22 cellular contexts compared by ENCODE assay signal in genomic region chr5:149878371-149878770, GRCh38.
A peak's percentile ranks its signal among the peaks of the same experiment; 100 is the strongest.
DNase-seq lines count a peak whose midpoint lies in the region; ATAC-seq, FAIRE-seq and TF ChIP-seq lines count a peak whose summit lies in the region.
"Had no signal": no experiment of that assay in that cellular context is flagged by ENCODE, and none has a peak within 500 bp of the region (broad histone marks: within the 10 kb centered on the region; RNA-seq: fewer than 3 reads in every experiment).

No MANE protein-coding gene starts in this region.

- H3K4me1 ChIP-seq in A549 (peaks cover 13% of the 10 kb centered on the region), colonic mucosa (peaks cover under 1% of the 10 kb centered on the region), liver (ENCODE audit: control insufficient read depth in 4 of 4, insufficient read depth in 4 of 4, low read length in 3 of 4) (no peaks in the 10 kb centered on the region)
- H3K4me1 ChIP-seq: gastrocnemius medialis, Peyer's patch, testis had no signal

- no peaks in the 10 kb centered on the region for H3K36me3 ChIP-seq in colonic mucosa
- H3K36me3 ChIP-seq in liver (ENCODE audit: control insufficient read depth in 4 of 4, insufficient read depth in 3 of 4, low read depth in 1 of 4, low read length in 3 of 4) = no peaks in the 10 kb centered on the region
- H3K36me3 ChIP-seq: gastrocnemius medialis, Peyer's patch, sigmoid colon had no signal

- H3K27ac ChIP-seq in A549 (peak overlapping the region; percentile 35 to 44; a peak in 2 of 6 replicates), colonic mucosa (peak overlapping the region; percentile 33), liver (ENCODE audit: low read depth in 1 of 2, low read length in 2 of 2) (no peak overlapping the region)
- H3K27ac ChIP-seq: C4-2B, gastrocnemius medialis, Peyer's patch, sigmoid colon, testis had no signal

- H3K4me3 ChIP-seq in A549 = no peak overlapping the region
- no peak overlapping the region for H3K4me3 ChIP-seq in colonic mucosa
- H3K4me3 ChIP-seq in liver (ENCODE audit: low read depth in 1 of 3, low read length in 3 of 3) = no peak overlapping the region
- H3K4me3 ChIP-seq: gastrocnemius medialis, Peyer's patch, sigmoid colon, testis had no signal

- no peak for TF ChIP-seq POLR2A in A549 (IDR thresholded peaks at IDR 0.05; ENCODE audit: low read length)

- no peak for TF ChIP-seq RAD21 in A549 (conservative IDR thresholded peaks at IDR 0.05 in 1 of 2, IDR thresholded peaks at IDR 0.05 in 1 of 2)
- TF ChIP-seq RAD21 in liver (IDR thresholded peaks at IDR 0.05) = no peak

- H3K27me3 ChIP-seq in colonic mucosa (no peaks in the 10 kb centered on the region), liver (ENCODE audit: control insufficient read depth in 4 of 4, insufficient read depth in 4 of 4, low read length in 3 of 4) (no peaks in the 10 kb centered on the region)
- H3K27me3 ChIP-seq: gastrocnemius medialis, Peyer's patch, sigmoid colon, testis had no signal

- WGBS in A549 (ENCODE audit: missing lambda C conversion rate) = 12% methylated on average over 7 of the region's 7 CpGs
- WGBS in liver = 19% methylated on average over 7 of the region's 7 CpGs

- TF ChIP-seq CTCF in A549 (IDR thresholded peaks at IDR 0.05) (no peak), colonic mucosa (IDR thresholded peaks at IDR 0.05) (no peak), liver (IDR thresholded peaks at IDR 0.05; ENCODE audit: low read depth, low read length, missing input control) (no peak)

- CTCF ChIA-PET in A549 (lab: Yijun Ruan, JAX) = interaction anchor here (0.6 to 1.6 kb wide), 5 partner anchors 9 to 113 kb away, joined by 3 to 5 read pairs (median 3); no protein-coding TSS in a partner anchor

- peak overlapping the region; percentile 61 for H3K4me2 ChIP-seq in A549

- no peak for FAIRE-seq in A549 (lab: Jason Lieb, UNC)
- FAIRE-seq: kidney had no signal

- POLR2A ChIA-PET in A549 (lab: Yijun Ruan, JAX) = no interaction called here

- ATAC-seq in A549 (peak; percentile 71 to 87; a peak in 5 of 6 replicates), HG03342 (IDR thresholded peaks at IDR 0.05; ENCODE audit: unreplicated experiment) (no peak), HG02678 (IDR thresholded peaks at IDR 0.05; ENCODE audit: unreplicated experiment) (no peak)
- ATAC-seq: gastrocnemius medialis; naive thymus-derived CD8-positive, alpha-beta T cell; stimulated activated memory B cell treated with anti-CD40 and anti-IgM and Interleukin-4, amounts not matched to agents 10 μg/mL and 1 μg/mL and 100 μg/mL, for 72 hours had no signal

- intact Hi-C loops in colonic mucosa (cut with DNase I) = no loop called here

- DNase-seq in A549 (ENCODE audit: low read depth in 1 of 2, low spot score in 1 of 2) (peak in 1 of 2 experiments; percentile 57), HuH-7.5 (ENCODE audit: low spot score) (peak; percentile 47), colonic mucosa (peak; percentile 75), NK-92 (lab: John Stamatoyannopoulos, UW; ENCODE audit: unreplicated experiment) (no peak)
- no peak for DNase-seq in activated CD8-positive, alpha-beta memory T cell treated with anti-CD3 and anti-CD28 coated beads, Interleukin-2, amount 50 U/mL, for 48 hours
- DNase-seq: activated CD4-positive, alpha-beta T cell treated with anti-CD3 and anti-CD28 coated beads, Interleukin-2, amount 50 U/mL, for 4 hours; activated gamma-delta T cell; erythroblast; gastrocnemius medialis; kidney; mesendoderm; naive thymus-derived CD8-positive, alpha-beta T cell; NCI-H1417 treated with DMSO at 0.1 percent for 48 hours; NCI-H2171; Peyer's patch; sigmoid colon; testis had no signal

- H3K9me3 ChIP-seq in A549 = no peaks in the 10 kb centered on the region
- H3K9me3 ChIP-seq in colonic mucosa = no peaks in the 10 kb centered on the region
- H3K9me3 ChIP-seq in liver (ENCODE audit: control insufficient read depth in 4 of 4, low read length in 3 of 4) = no peaks in the 10 kb centered on the region
- H3K9me3 ChIP-seq: gastrocnemius medialis, Peyer's patch, sigmoid colon, testis had no signal

- no peak for TF ChIP-seq EP300 in A549 (IDR thresholded peaks at IDR 0.05)

- peak overlapping the region in 1 of 2 donors; percentile 57 for H3K9ac ChIP-seq in colonic mucosa (ENCODE audit: low read depth in 2 of 2, low read length in 2 of 2)
- H3K9ac ChIP-seq in liver (ENCODE audit: low read depth in 1 of 2, low read length in 2 of 2) = no peak overlapping the region

TF ChIP-seq in A549, 52 proteins besides CTCF, POLR2A, EP300 and RAD21:
- TF ChIP-seq CBX2 (IDR thresholded peaks at IDR 0.05; ENCODE audit: borderline replicate concordance, low read depth) = no peak
- TF ChIP-seq CEBPB (IDR thresholded peaks at IDR 0.05) = peak in 1 of 2 experiments; percentile 72; a peak in 2 of 4 replicates
- TF ChIP-seq, protein P1, sequence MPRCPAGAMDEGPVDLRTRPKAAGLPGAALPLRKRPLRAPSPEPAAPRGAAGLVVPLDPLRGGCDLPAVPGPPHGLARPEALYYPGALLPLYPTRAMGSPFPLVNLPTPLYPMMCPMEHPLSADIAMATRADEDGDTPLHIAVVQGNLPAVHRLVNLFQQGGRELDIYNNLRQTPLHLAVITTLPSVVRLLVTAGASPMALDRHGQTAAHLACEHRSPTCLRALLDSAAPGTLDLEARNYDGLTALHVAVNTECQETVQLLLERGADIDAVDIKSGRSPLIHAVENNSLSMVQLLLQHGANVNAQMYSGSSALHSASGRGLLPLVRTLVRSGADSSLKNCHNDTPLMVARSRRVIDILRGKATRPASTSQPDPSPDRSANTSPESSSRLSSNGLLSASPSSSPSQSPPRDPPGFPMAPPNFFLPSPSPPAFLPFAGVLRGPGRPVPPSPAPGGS (IDR thresholded peaks at IDR 0.05) = no peak

TF ChIP-seq in liver, 16 proteins besides CTCF, POLR2A, EP300 and RAD21:
- TF ChIP-seq FOXA2 (IDR thresholded peaks at IDR 0.05) (no peak), HNF4A (conservative IDR thresholded peaks at IDR 0.05) (no peak), NR2F2 (IDR thresholded peaks at IDR 0.05) (peak; percentile 30), GABPA (IDR thresholded peaks at IDR 0.05 in 1 of 2, conservative IDR thresholded peaks at IDR 0.05 in 1 of 2) (no peak)

Comparison
In these comparisons a context has a peak if more than half of its experiments do, and no peak if none do; other contexts are left out.
1. ATAC-seq: peak in A549 (2 of 2); none in HG03342 (single experiment) and HG02678 (single experiment).
2. DNase-seq: peak in HuH-7.5 (single experiment) and colonic mucosa (single experiment); none in activated CD8-positive, alpha-beta memory T cell treated with anti-CD3 and anti-CD28 coated beads, Interleukin-2, amount 50 U/mL, for 48 hours (single experiment) and NK-92 (single experiment).
3. H3K27ac ChIP-seq: peak in A549 (2 of 2) and colonic mucosa (single experiment); none in liver (0 of 2).